In genomic region chr3:134644731-134645514, GRCh38 we compare ENCODE assay signal across 14 cellular contexts. TPM values are rescaled to one million over a fixed set of nuclear protein-coding genes. Genes with fewer than 3 reads are reported as not detected.
DNase-seq lines count a peak whose midpoint lies in the region; ATAC-seq and TF ChIP-seq lines count a peak whose summit lies in the region.
"Had no signal": no experiment of that assay in that cellular context is flagged by ENCODE, and none has a peak within 500 bp of the region (broad histone marks: within the 10 kb centered on the region; RNA-seq: fewer than 3 reads in every experiment).

No MANE protein-coding gene starts in this region.

- no peak overlapping the region for H3K23ac ChIP-seq in neuronal stem cell (ENCODE audit: low read depth, low read length, poor library complexity)

- H3K4ac ChIP-seq in neuronal stem cell (ENCODE audit: low read length), result no peak overlapping the region

- H3K36me3 ChIP-seq in gastroesophageal sphincter (peaks cover 0 to 9% of the 10 kb centered on the region in 2 donors), neuronal stem cell (replicated peaks in 1 of 2; ENCODE audit: control insufficient read depth in 2 of 2, insufficient read depth in 2 of 2, low read length in 2 of 2) (no peaks in the 10 kb centered on the region)

- H3K9me3 Mint-ChIP-seq in endothelial cell (ENCODE audit: unreplicated experiment), result no peaks in the 10 kb centered on the region
- H3K9me3 Mint-ChIP-seq: activated CD4-positive, alpha-beta memory T cell treated with anti-CD3 and anti-CD28 coated beads for 36 hours had no signal

- H2AFZ ChIP-seq in neuronal stem cell (ENCODE audit: low read length), result no peak overlapping the region

- ATAC-seq in gastroesophageal sphincter (peak; percentile 63), GM21825 (IDR thresholded peaks at IDR 0.05; ENCODE audit: unreplicated experiment) (no peak)

- no peak overlapping the region for H2BK5ac ChIP-seq in neuronal stem cell (ENCODE audit: low read length)

- H3K4me2 ChIP-seq in neuronal stem cell (ENCODE audit: insufficient read depth, low read length, poor library complexity, severe bottlenecking), result no peak overlapping the region
- H3K4me2 ChIP-seq: smooth muscle cell had no signal

- H4K91ac ChIP-seq in neuronal stem cell (ENCODE audit: low read depth, low read length, poor library complexity), result no peak overlapping the region

- TF ChIP-seq POLR2A in gastroesophageal sphincter (IDR thresholded peaks at IDR 0.05), result no peak

- H4K8ac ChIP-seq in neuronal stem cell (ENCODE audit: low read depth, low read length), result no peak overlapping the region

- H3K4me1 ChIP-seq in gastroesophageal sphincter (peaks cover 0 to 22% (median 0%) of the 10 kb centered on the region in 3 donors), neuronal stem cell (ENCODE audit: control insufficient read depth in 2 of 2, insufficient read depth in 1 of 2, low read depth in 1 of 2, low read length in 2 of 2) (peaks cover 0 to 6% of the 10 kb centered on the region in 2 donors)

- H3K18ac ChIP-seq in neuronal stem cell (ENCODE audit: low read length), result peak overlapping the region; percentile 6

- no peak overlapping the region for H3K27ac Mint-ChIP-seq in endothelial cell (ENCODE audit: unreplicated experiment)
- H3K27ac Mint-ChIP-seq: activated CD4-positive, alpha-beta memory T cell treated with anti-CD3 and anti-CD28 coated beads for 36 hours had no signal

- H3K14ac ChIP-seq in neuronal stem cell (ENCODE audit: low read length), result no peak overlapping the region

- H3K27ac ChIP-seq in gastroesophageal sphincter (peak overlapping the region in 1 of 4 donors; percentile 39), neuronal stem cell (replicated peaks; ENCODE audit: low read length) (no peak overlapping the region)
- H3K27ac ChIP-seq: stomach had no signal

- H2AK5ac ChIP-seq in neuronal stem cell (ENCODE audit: low read depth, low read length), result no peak overlapping the region

- peaks cover 17% of the 10 kb centered on the region for H3K4me1 Mint-ChIP-seq in endothelial cell (ENCODE audit: unreplicated experiment)

- peak; percentile 32 for DNase-seq in ELF-1 (ENCODE audit: low read depth, low spot score)
- peak; percentile 60 for DNase-seq in NCI-H446 treated with DMSO at 0.1 percent for 48 hours (lab: John Stamatoyannopoulos, UW)
- no peak for DNase-seq in neuronal stem cell (ENCODE audit: low spot score)
- no peak for DNase-seq in endothelial cell (ENCODE audit: low spot score)
- DNase-seq in SKM-1 treated with dmso at 0.1 percent for 144 hours (lab: John Stamatoyannopoulos, UW; ENCODE audit: unreplicated experiment), result no peak
- no peak for DNase-seq in H4 (ENCODE audit: low spot score)
- DNase-seq: activated CD4-positive, alpha-beta memory T cell treated with anti-CD3 and anti-CD28 coated beads for 36 hours; NCI-H2081; stomach had no signal

- H3K27me3 Mint-ChIP-seq in endothelial cell (ENCODE audit: unreplicated experiment), result peaks cover 7% of the 10 kb centered on the region
- H3K27me3 Mint-ChIP-seq: activated CD4-positive, alpha-beta memory T cell treated with anti-CD3 and anti-CD28 coated beads for 36 hours had no signal

- H3K36me3 Mint-ChIP-seq in endothelial cell (ENCODE audit: low read depth, unreplicated experiment), result no peaks in the 10 kb centered on the region
- H3K36me3 Mint-ChIP-seq: activated CD4-positive, alpha-beta memory T cell treated with anti-CD3 and anti-CD28 coated beads for 36 hours had no signal

- no peaks in the 10 kb centered on the region for H3K79me1 ChIP-seq in neuronal stem cell (ENCODE audit: low read depth, low read length)

- TF ChIP-seq CTCF in gastroesophageal sphincter (IDR thresholded peaks at IDR 0.05) (no peak), endothelial cell (IDR thresholded peaks at IDR 0.05; ENCODE audit: unreplicated experiment) (no peak)

- 48 to 63% methylated on average over 5 to 8 of the region's 11 CpGs for WGBS in gastroesophageal sphincter (ENCODE audit: low coverage in 1 of 2), 2 donors
- WGBS in neuronal stem cell (ENCODE audit: extremely low coverage in 2 of 2, insufficient read length in 2 of 2, insufficient replicate concordance in 1 of 2), 2 donors, result no CpG with 5 or more reads among the region's 11 CpGs

- H2BK15ac ChIP-seq in neuronal stem cell (ENCODE audit: low read length), result no peak overlapping the region

- no peak overlapping the region for H3K4me3 ChIP-seq in gastroesophageal sphincter
- H3K4me3 ChIP-seq in neuronal stem cell (ENCODE audit: low read length in 2 of 2), result no peak overlapping the region
- H3K4me3 ChIP-seq: dorsolateral prefrontal cortex, smooth muscle cell, stomach had no signal

- TF ChIP-seq EP300 in gastroesophageal sphincter (IDR thresholded peaks at IDR 0.05), result no peak

- no peak overlapping the region for H2BK120ac ChIP-seq in neuronal stem cell (ENCODE audit: low read depth, low read length)

- H3K4me3 Mint-ChIP-seq in endothelial cell (ENCODE audit: unreplicated experiment), result no peak overlapping the region
- H3K4me3 Mint-ChIP-seq: activated CD4-positive, alpha-beta memory T cell treated with anti-CD3 and anti-CD28 coated beads for 36 hours had no signal

- H3K27me3 ChIP-seq in gastroesophageal sphincter (no peaks in the 10 kb centered on the region), neuronal stem cell (ENCODE audit: control insufficient read depth in 3 of 3, insufficient read depth in 3 of 3, low read depth in 1 of 3, low read length in 3 of 3) (peaks cover 0 to 35% (median 4%) of the 10 kb centered on the region in 3 experiments)
- H3K27me3 ChIP-seq: dorsolateral prefrontal cortex, stomach had no signal

- no peak overlapping the region for H2BK12ac ChIP-seq in neuronal stem cell (ENCODE audit: low read length)

- H3K9me3 ChIP-seq in gastroesophageal sphincter (no peaks in the 10 kb centered on the region), neuronal stem cell (replicated peaks in 1 of 2; ENCODE audit: control insufficient read depth in 2 of 2, insufficient read depth in 1 of 2, low read depth in 1 of 2, low read length in 2 of 2) (no peaks in the 10 kb centered on the region)
- H3K9me3 ChIP-seq: stomach had no signal

- no peak overlapping the region for H3K9ac ChIP-seq in neuronal stem cell (ENCODE audit: low read depth, low read length, poor library complexity)

RNA-seq across cellular contexts. Expression of gene KY, which starts 5.9 kb away (rescaled TPM):
- total RNA-seq in gastroesophageal sphincter, result 1 to 10 TPM in 3 of 4 donors, under 1 TPM in 1; 0.64 to 4.8 (median 3.2) TPM
- 0.04 TPM for polyA plus RNA-seq in neuronal stem cell (2013, experiment 1 of 2)
- 0.03 TPM for polyA plus RNA-seq in neuronal stem cell (2013, experiment 2 of 2)
- total RNA-seq in endothelial cell (ENCODE audit: unreplicated experiment), result not detected
- 0.04 TPM in 1 of 2 replicates, not detected in the other for total RNA-seq in H4 (2014; rRNA removed; shearing (Covaris generic))
- total RNA-seq: activated CD4-positive, alpha-beta memory T cell treated with anti-CD3 and anti-CD28 coated beads for 36 hours; lung microvascular endothelial cell had no signal

Comparison
In these comparisons a context has a peak if more than half of its experiments do, and no peak if none do; other contexts are left out.
1. DNase-seq: peak in ELF-1 (single experiment) and NCI-H446 treated with DMSO at 0.1 percent for 48 hours (single experiment); none in neuronal stem cell (single experiment), endothelial cell (single experiment), SKM-1 treated with dmso at 0.1 percent for 144 hours (single experiment) and H4 (single experiment).